Comparison of ENCODE assay signal across 9 cellular contexts in genomic region chr21:45109831-45110492, GRCh38. TPM values are rescaled to one million over a fixed set of nuclear protein-coding genes. Genes with fewer than 3 reads are reported as not detected.
DNase-seq lines count a peak whose midpoint lies in the region; ATAC-seq, FAIRE-seq and TF ChIP-seq lines count a peak whose summit lies in the region.
"Had no signal": no experiment of that assay in that cellular context is flagged by ENCODE, and none has a peak within 500 bp of the region (broad histone marks: within the 10 kb centered on the region; RNA-seq: fewer than 3 reads in every experiment).

No MANE protein-coding gene starts in this region.

- H3K9me2 ChIP-seq in DOHH2 (replicated peaks; ENCODE audit: control insufficient read depth, low read length) = no peaks in the 10 kb centered on the region

- H3K4me3 Mint-ChIP-seq in activated CD8-positive, alpha-beta T cell treated with anti-CD3 and anti-CD28 coated beads for 36 hours = peak overlapping the region; percentile 66

- H3K9me3 ChIP-seq in DOHH2 (ENCODE audit: control insufficient read depth, insufficient read depth, low read length) (no peaks in the 10 kb centered on the region), kidney (ENCODE audit: control insufficient read depth in 1 of 2, low read length in 2 of 2) (no peaks in the 10 kb centered on the region)

- intact Hi-C loops in activated CD8-positive, alpha-beta T cell treated with anti-CD3 and anti-CD28 coated beads for 36 hours (cut with micrococcal nuclease) = no loop called here
- intact Hi-C loops in kidney (cut with DNase I) = no loop called here

- H3K4me2 ChIP-seq in DOHH2 (ENCODE audit: low read length) = peak overlapping the region; percentile 48

- peaks cover 87% of the 10 kb centered on the region for H3K27me3 ChIP-seq in DOHH2 (ENCODE audit: control insufficient read depth, low read length)

- H3K4me1 ChIP-seq in DOHH2 (ENCODE audit: control insufficient read depth, low read length) (peaks cover 74% of the 10 kb centered on the region), kidney (ENCODE audit: control insufficient read depth in 1 of 2, insufficient read depth in 1 of 2, low read depth in 1 of 2, low read length in 2 of 2) (peaks cover 0 to 12% of the 10 kb centered on the region in 2 donors)

- no peak overlapping the region for H3K9ac ChIP-seq in kidney (ENCODE audit: low read length in 2 of 2)

- no peaks in the 10 kb centered on the region for H3K27me3 Mint-ChIP-seq in activated CD8-positive, alpha-beta T cell treated with anti-CD3 and anti-CD28 coated beads for 36 hours

- H3K9me3 Mint-ChIP-seq in activated CD8-positive, alpha-beta T cell treated with anti-CD3 and anti-CD28 coated beads for 36 hours = peaks cover 2% of the 10 kb centered on the region

- CTCF ChIA-PET in activated CD8-positive, alpha-beta T cell treated with anti-CD3 and anti-CD28 coated beads for 36 hours (lab: Charles Lee) = interaction anchor here (0.8 to 1.9 kb wide), 2 partner anchors 28 to 33 kb away, joined by 6 to 8 read pairs; no protein-coding TSS in a partner anchor

- H3K36me3 ChIP-seq in DOHH2 (ENCODE audit: control insufficient read depth, low read length) (no peaks in the 10 kb centered on the region), kidney (ENCODE audit: control insufficient read depth in 1 of 2, insufficient read depth in 2 of 2, low read length in 2 of 2) (no peaks in the 10 kb centered on the region)

- peaks cover 66% of the 10 kb centered on the region for H3K4me1 Mint-ChIP-seq in activated CD8-positive, alpha-beta T cell treated with anti-CD3 and anti-CD28 coated beads for 36 hours (ENCODE audit: low read depth)

- FAIRE-seq in kidney (lab: Jason Lieb, UNC) = no peak
- FAIRE-seq: colon had no signal

- H3K36me3 Mint-ChIP-seq in activated CD8-positive, alpha-beta T cell treated with anti-CD3 and anti-CD28 coated beads for 36 hours (ENCODE audit: low read depth) = peaks cover 4% of the 10 kb centered on the region

- peaks cover 23% of the 10 kb centered on the region; the same call in 1 of the 2 replicates for H4K20me1 ChIP-seq in DOHH2 (ENCODE audit: control insufficient read depth, insufficient read depth, low read depth, low read length)

- H3F3A ChIP-seq in DOHH2 (ENCODE audit: control insufficient read depth, insufficient read depth) = peaks cover 13% of the 10 kb centered on the region

- no peaks in the 10 kb centered on the region for H3K79me2 ChIP-seq in DOHH2 (ENCODE audit: control insufficient read depth, low read length)

- H3K4me3 ChIP-seq in DOHH2 (ENCODE audit: low read length) (peak overlapping the region; percentile 36), kidney (ENCODE audit: low read length in 2 of 2) (peak overlapping the region in 1 of 2 donors; percentile 23)

- peak overlapping the region; percentile 59 for H3K27ac ChIP-seq in DOHH2 (ENCODE audit: low read depth, low read length)
- H3K27ac ChIP-seq in kidney (ENCODE audit: low read depth in 2 of 2, low read length in 2 of 2) = no peak overlapping the region

- peak; percentile 81 for DNase-seq in activated CD8-positive, alpha-beta T cell treated with anti-CD3 and anti-CD28 coated beads for 36 hours
- DNase-seq in medulla oblongata (ENCODE audit: extremely low spot score) = peak; percentile 16
- no peak for DNase-seq in OCI-M2 (lab: John Stamatoyannopoulos, UW; ENCODE audit: unreplicated experiment)
- no peak for DNase-seq in kidney
- DNase-seq in NCI-H774 (lab: John Stamatoyannopoulos, UW) = no peak

- POLR2A ChIA-PET in activated CD8-positive, alpha-beta T cell treated with anti-CD3 and anti-CD28 coated beads for 36 hours (lab: Charles Lee) = interaction anchor here (0.6 to 1.3 kb wide), 3 partner anchors 13 to 147 kb away, joined by 3 to 4 read pairs (median 4); no protein-coding TSS in a partner anchor

- ATAC-seq in GM19468 (IDR thresholded peaks at IDR 0.05; ENCODE audit: extremely low read depth, unreplicated experiment) (peak; percentile 31), HG03575 (IDR thresholded peaks at IDR 0.05; ENCODE audit: extremely low read depth, insufficient number of reproducible peaks, low FRiP score, unreplicated experiment) (peak; percentile 30)
- ATAC-seq in activated CD8-positive, alpha-beta T cell treated with anti-CD3 and anti-CD28 coated beads for 36 hours = peak; percentile 62

- TF ChIP-seq CTCF in DOHH2 (IDR thresholded peaks at IDR 0.05; ENCODE audit: low read depth, low read length, poor library complexity, severe bottlenecking) = peak; percentile 30
- TF ChIP-seq CTCF in activated CD8-positive, alpha-beta T cell treated with anti-CD3 and anti-CD28 coated beads for 36 hours (IDR thresholded peaks at IDR 0.05) = no peak
- no peak for TF ChIP-seq CTCF in kidney (IDR thresholded peaks at IDR 0.05; ENCODE audit: borderline replicate concordance, extremely low read depth, insufficient read depth)

- peak overlapping the region; percentile 85 for H3K27ac Mint-ChIP-seq in activated CD8-positive, alpha-beta T cell treated with anti-CD3 and anti-CD28 coated beads for 36 hours

RNA-seq across cellular contexts. Expression of gene ADARB1, which starts 35.6 kb away (rescaled TPM):
- total RNA-seq in activated CD8-positive, alpha-beta T cell treated with anti-CD3 and anti-CD28 coated beads for 36 hours = 10 to 100 TPM; 36.2 to 37.1 TPM
- 34.9 TPM for total RNA-seq in kidney
- polyA plus RNA-seq in kidney (ENCODE audit: insufficient read depth, low read depth, low replicate concordance) = 6.7 TPM

Comparison
In these comparisons a context has a peak if more than half of its experiments do, and no peak if none do; other contexts are left out.
1. DNase-seq: peak in activated CD8-positive, alpha-beta T cell treated with anti-CD3 and anti-CD28 coated beads for 36 hours (single experiment) and medulla oblongata (single experiment); none in OCI-M2 (single experiment), kidney (single experiment) and NCI-H774 (single experiment).
2. Peak in every context shown above with its lines, with median percentiles within 50 percentile points of each other: ATAC-seq.